21 cellular contexts compared by ENCODE assay signal in the genomic region with DNA sequence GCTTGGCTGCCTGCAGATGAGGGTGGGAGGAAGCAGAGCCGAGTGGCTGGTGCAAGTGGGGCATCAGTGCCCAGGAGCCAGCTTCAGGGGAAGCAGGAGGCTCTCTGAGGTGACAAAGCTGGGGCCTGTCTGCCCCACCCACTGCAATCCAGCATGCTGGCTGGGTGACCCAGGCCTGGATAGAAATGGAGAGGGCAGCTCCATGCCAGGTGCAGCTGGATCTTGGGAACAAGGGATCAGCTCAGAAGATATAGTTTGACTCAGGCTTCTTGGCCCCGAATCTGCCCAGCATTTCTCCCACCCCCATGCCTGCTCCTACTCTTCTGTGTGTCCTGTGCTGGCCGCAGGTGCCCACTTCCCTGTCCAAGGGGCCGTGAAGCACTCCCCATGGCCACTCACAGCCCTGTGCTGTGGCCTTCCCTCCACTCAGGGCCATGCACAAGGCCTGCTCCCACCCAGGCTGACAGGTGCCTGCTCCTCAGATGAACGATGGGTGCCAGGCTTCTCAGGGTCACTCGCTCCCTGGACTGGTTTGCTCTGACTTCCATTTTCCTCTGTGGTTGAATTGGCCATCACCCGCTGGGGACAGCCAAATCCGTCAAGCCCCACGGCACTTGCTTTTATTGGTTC.
A peak's percentile ranks its signal among the peaks of the same experiment; 100 is the strongest.
DNase-seq lines count a peak whose midpoint lies in the region; ATAC-seq and TF ChIP-seq lines count a peak whose summit lies in the region.
"Had no signal": no experiment of that assay in that cellular context is flagged by ENCODE, and none has a peak within 500 bp of the region (broad histone marks: within the 10 kb centered on the region; RNA-seq: fewer than 3 reads in every experiment).

No MANE protein-coding gene starts in this region.

- H3K9me3 ChIP-seq in lower lobe of right lung (peaks cover 4% of the 10 kb centered on the region), upper lobe of right lung (no peaks in the 10 kb centered on the region)
- H3K9me3 ChIP-seq: HAP-1 had no signal

- no peaks in the 10 kb centered on the region for H3K36me3 Mint-ChIP-seq in MCF 10A (ENCODE audit: insufficient read depth, unreplicated experiment)

- BruUV-seq in MCF 10A (replicated peaks; lab: Mats Ljungman, UMichigan): no TSS peak

- H3K4me1 ChIP-seq in lower lobe of right lung (no peaks in the 10 kb centered on the region), upper lobe of right lung (no peaks in the 10 kb centered on the region)
- H3K4me1 ChIP-seq: HAP-1 had no signal

- TF ChIP-seq CTCF in lower lobe of right lung (IDR thresholded peaks at IDR 0.05) (no peak), upper lobe of right lung (IDR thresholded peaks at IDR 0.05) (no peak), MCF 10A (IDR thresholded peaks at IDR 0.05; ENCODE audit: unreplicated experiment) (no peak)

- no peaks in the 10 kb centered on the region for H3K36me3 ChIP-seq in lower lobe of right lung
- H3K36me3 ChIP-seq in upper lobe of right lung: no peaks in the 10 kb centered on the region
- H3K36me3 ChIP-seq: HAP-1, MG63 had no signal

- no peak overlapping the region for H3K27ac Mint-ChIP-seq in MCF 10A (ENCODE audit: low read depth, unreplicated experiment)
- H3K27ac Mint-ChIP-seq: GM23338 had no signal

- H3K4me3 Mint-ChIP-seq in MCF 10A (ENCODE audit: unreplicated experiment): no peak overlapping the region
- H3K4me3 Mint-ChIP-seq: GM23338 had no signal

- POLR2A ChIA-PET in MCF 10A (lab: Yijun Ruan, JAX): interaction anchor here (1.8 kb wide), 1 partner anchor 14 kb away, joined by 4 read pairs; no protein-coding TSS in a partner anchor

- no peaks in the 10 kb centered on the region for H3K4me1 Mint-ChIP-seq in MCF 10A (ENCODE audit: insufficient read depth, unreplicated experiment)

- peaks cover 29% of the 10 kb centered on the region for H3K27me3 Mint-ChIP-seq in MCF 10A (ENCODE audit: insufficient read depth, unreplicated experiment)

- peak; percentile 67 for DNase-seq in cardiac septum (ENCODE audit: low spot score)
- no peak for DNase-seq in Right ventricle myocardium inferior (ENCODE audit: missing footprints)
- peak; percentile 26 for DNase-seq in lower lobe of right lung
- DNase-seq in posterior vena cava (ENCODE audit: low spot score): peak; percentile 49
- DNase-seq in upper lobe of right lung: peak; percentile 47
- no peak for DNase-seq in MCF 10A (ENCODE audit: unreplicated experiment)
- DNase-seq: DMS53, GDM1, Kasumi-1, MG63, NCI-H1048, NCI-H1417 treated with DMSO at 0.1 percent for 48 hours, NCI-H187, NCI-H446 treated with DMSO at 0.1 percent for 48 hours, NCI-H526 treated with DMSO at 0.1 percent for 48 hours, OCI-M1, SHP77 had no signal

- no peak for ATAC-seq in Right ventricle myocardium inferior
- no peak for ATAC-seq in lower lobe of right lung
- ATAC-seq in upper lobe of right lung: peak; percentile 15
- no peak for ATAC-seq in HG02840 (IDR thresholded peaks at IDR 0.05; ENCODE audit: low FRiP score, unreplicated experiment)
- no peak for ATAC-seq in GM21447 (IDR thresholded peaks at IDR 0.05; ENCODE audit: unreplicated experiment)

- H3K27ac ChIP-seq in lower lobe of right lung: no peak overlapping the region
- H3K27ac ChIP-seq in upper lobe of right lung: no peak overlapping the region

- H3K4me3 ChIP-seq in lower lobe of right lung: no peak overlapping the region
- H3K4me3 ChIP-seq in upper lobe of right lung: no peak overlapping the region
- H3K4me3 ChIP-seq: GM23338, HAP-1, MG63 had no signal

- H3K9me3 Mint-ChIP-seq in MCF 10A (ENCODE audit: unreplicated experiment): no peaks in the 10 kb centered on the region

- no peaks in the 10 kb centered on the region for H3K27me3 ChIP-seq in lower lobe of right lung (ENCODE audit: low read depth)
- no peaks in the 10 kb centered on the region for H3K27me3 ChIP-seq in upper lobe of right lung
- H3K27me3 ChIP-seq: MG63 had no signal

- CTCF ChIA-PET in MCF 10A (lab: Yijun Ruan, JAX): interaction anchor here (0.8 kb wide), 1 partner anchor 52 kb away, joined by 3 read pairs; no protein-coding TSS in a partner anchor

- intact Hi-C loops in cardiac septum (cut with DNase I) (no loop called here), Right ventricle myocardium inferior (cut with DNase I) (no loop called here), lower lobe of right lung (cut with DNase I) (no loop called here), posterior vena cava (cut with DNase I) (no loop called here), upper lobe of right lung (cut with DNase I) (no loop called here), MCF 10A (cut with micrococcal nuclease) (no loop called here)

Comparison
In these comparisons a context has a peak if more than half of its experiments do, and no peak if none do; other contexts are left out.
1. DNase-seq: peak in cardiac septum (single experiment), lower lobe of right lung (single experiment), posterior vena cava (single experiment) and upper lobe of right lung (single experiment); none in Right ventricle myocardium inferior (single experiment) and MCF 10A (single experiment).